15 cellular contexts compared by ENCODE assay signal in genomic region chr7:6654113-6654841, GRCh38.
"Had no signal": no experiment of that assay in that cellular context is flagged by ENCODE, and none has a peak within 500 bp of the region (broad histone marks: within the 10 kb centered on the region; RNA-seq: fewer than 3 reads in every experiment).

No MANE protein-coding gene starts in this region.

- H3K9me3 ChIP-seq: suprapubic skin had no signal

- H3K9ac ChIP-seq: parathyroid adenoma had no signal

- H3K9me3 Mint-ChIP-seq: activated B cell treated with CpG ODN at 0.5 μM for 24 hours; activated T-helper 17 cell treated with anti-CD3 and anti-CD28 coated beads, Interleukin-2, amount 50 U/mL, for 72 hours; type B pancreatic cell had no signal

- H2AFZ ChIP-seq: parathyroid adenoma had no signal

- H3K4me1 ChIP-seq: ascending aorta, suprapubic skin had no signal

- H3K27me3 Mint-ChIP-seq: activated B cell treated with CpG ODN at 0.5 μM for 24 hours; activated T-helper 17 cell treated with anti-CD3 and anti-CD28 coated beads, Interleukin-2, amount 50 U/mL, for 72 hours; naive thymus-derived CD4-positive, alpha-beta T cell; type B pancreatic cell had no signal

- H3K27ac Mint-ChIP-seq: activated B cell treated with CpG ODN at 0.5 μM for 24 hours; activated naive CD4-positive, alpha-beta T cell treated with anti-CD3 and anti-CD28 coated beads, Interleukin-2, amount 10 ng/mL, durations not matched to agents 7 days and 5 days; activated T-helper 17 cell treated with anti-CD3 and anti-CD28 coated beads, Interleukin-2, amount 50 U/mL, for 72 hours; naive thymus-derived CD4-positive, alpha-beta T cell; type B pancreatic cell had no signal

- H3K27me3 ChIP-seq: ascending aorta, suprapubic skin had no signal

- ATAC-seq: activated T-helper 17 cell treated with anti-CD3 and anti-CD28 coated beads, Interleukin-2, amount 50 U/mL, for 72 hours; left cardiac atrium; mucosa of descending colon; naive thymus-derived CD4-positive, alpha-beta T cell had no signal

- H3K4me3 Mint-ChIP-seq: activated B cell treated with CpG ODN at 0.5 μM for 24 hours; activated naive CD4-positive, alpha-beta T cell treated with anti-CD3 and anti-CD28 coated beads, Interleukin-2, amount 10 ng/mL, durations not matched to agents 7 days and 5 days; activated T-helper 17 cell treated with anti-CD3 and anti-CD28 coated beads, Interleukin-2, amount 50 U/mL, for 72 hours; naive thymus-derived CD4-positive, alpha-beta T cell; type B pancreatic cell had no signal

- H3K4me3 ChIP-seq: ascending aorta, mucosa of descending colon, suprapubic skin had no signal

- H3K4me1 Mint-ChIP-seq: activated B cell treated with CpG ODN at 0.5 μM for 24 hours; activated naive CD4-positive, alpha-beta T cell treated with anti-CD3 and anti-CD28 coated beads, Interleukin-2, amount 10 ng/mL, durations not matched to agents 7 days and 5 days; activated T-helper 17 cell treated with anti-CD3 and anti-CD28 coated beads, Interleukin-2, amount 50 U/mL, for 72 hours had no signal

- H3K27ac ChIP-seq: ascending aorta, parathyroid adenoma, suprapubic skin had no signal

- DNase-seq: activated B cell treated with CpG ODN at 0.5 μM for 24 hours; activated CD4-positive, alpha-beta T cell treated with anti-CD3 and anti-CD28 coated beads, Interleukin-2, amount 50 U/mL, for 1 hour; activated naive CD4-positive, alpha-beta T cell treated with anti-CD3 and anti-CD28 coated beads, Interleukin-2, amount 10 ng/mL, durations not matched to agents 7 days and 5 days; left cardiac atrium; mucosa of descending colon; naive thymus-derived CD4-positive, alpha-beta T cell; stimulated activated CD4-positive, alpha-beta T cell treated with anti-CD3 and anti-CD28 coated beads, Interleukin-15, amount 100 ng/mL, for 24 hours; stimulated activated CD4-positive, alpha-beta T cell treated with anti-CD3 and anti-CD28 coated beads, Interleukin-4, amount 100 ng/mL, for 1 hour; stimulated activated naive CD4-positive, alpha-beta T cell; SW 1271 had no signal
